ENCODE assay signal across 8 cellular contexts in the genomic region with DNA sequence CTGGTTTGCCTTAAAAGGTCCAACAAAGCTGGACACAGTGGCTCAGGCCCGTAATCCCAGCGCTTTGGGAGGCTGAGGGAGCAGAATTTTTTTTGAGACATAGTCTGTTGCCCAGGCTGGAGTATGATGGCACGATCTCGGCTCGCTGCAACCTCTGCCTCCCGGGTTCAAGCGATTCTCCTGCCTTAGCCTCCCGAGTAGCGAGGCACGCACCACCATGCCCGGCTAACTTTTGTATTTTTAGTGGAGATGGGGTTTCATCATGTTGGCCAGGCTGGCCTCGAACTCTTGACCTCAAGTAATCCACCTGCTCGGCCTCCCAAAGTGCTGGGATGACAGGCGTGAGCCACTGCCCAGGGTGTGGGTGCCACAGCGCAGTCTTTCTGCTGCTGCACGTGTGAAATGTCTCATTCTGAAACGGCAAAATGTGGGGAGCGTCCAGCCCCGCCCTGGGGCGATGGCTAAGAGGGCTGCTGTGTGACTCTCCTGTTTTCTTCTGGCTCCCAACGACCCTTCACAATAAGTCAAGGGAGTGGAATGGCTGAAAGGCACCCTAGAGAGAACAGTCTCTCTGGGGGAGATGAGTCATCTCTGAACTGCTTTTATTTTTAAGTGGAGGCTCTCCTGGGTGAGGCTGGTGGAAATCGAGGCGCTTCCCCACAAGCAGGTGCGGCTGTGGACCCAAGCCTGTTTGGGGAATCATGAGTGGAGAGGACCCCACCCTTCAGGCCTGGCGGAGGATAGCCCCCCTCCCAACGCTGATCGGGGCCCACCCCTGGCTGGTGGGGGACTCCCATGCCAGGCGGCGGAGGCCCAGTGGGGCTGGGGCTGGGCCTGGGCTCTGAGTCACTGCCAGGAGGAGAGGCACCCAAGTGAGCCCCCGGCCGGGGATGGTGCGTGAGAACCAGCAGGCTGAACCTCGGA. TPM values are rescaled to one million over a fixed set of nuclear protein-coding genes. Genes with fewer than 3 reads are reported as not detected.
DNase-seq lines count a peak whose midpoint lies in the region; ATAC-seq and TF ChIP-seq lines count a peak whose summit lies in the region.

No MANE protein-coding gene starts in this region.

- peaks cover 36% of the 10 kb centered on the region for H3K4me1 Mint-ChIP-seq in CD14-positive monocyte

- ATAC-seq in GM18907 (IDR thresholded peaks at IDR 0.05; ENCODE audit: unreplicated experiment) (peak; percentile 89), HG03045 (IDR thresholded peaks at IDR 0.05; ENCODE audit: unreplicated experiment) (peak; percentile 74)

- intact Hi-C loops in CD14-positive monocyte (cut with micrococcal nuclease): no loop called here

- H3K9me3 Mint-ChIP-seq in CD14-positive monocyte: peaks cover 0 to 2% (median 0%) of the 10 kb centered on the region in 7 donors

- H3K27ac Mint-ChIP-seq in CD14-positive monocyte: peak overlapping the region; percentile 32 to 80 (median 63)

- DNase-seq in CD14-positive monocyte (ENCODE audit: low spot score): peak; percentile 33
- peak; percentile 21 for DNase-seq in RKO (ENCODE audit: low spot score)
- peak; percentile 79 for DNase-seq in hepatic stellate cell (ENCODE audit: low spot score)
- no peak for DNase-seq in ecto neural progenitor cell (ENCODE audit: low spot score)
- no peak for DNase-seq in midbrain (lab: John Stamatoyannopoulos, UW)
- DNase-seq in SK-N-DZ (ENCODE audit: low spot score): no peak

- peaks cover 44 to 54% of the 10 kb centered on the region in 2 donors for H3K36me3 Mint-ChIP-seq in CD14-positive monocyte

- no peak overlapping the region for H3K4me3 Mint-ChIP-seq in CD14-positive monocyte

- TF ChIP-seq CTCF in CD14-positive monocyte (IDR thresholded peaks at IDR 0.05): no peak

- H3K27me3 Mint-ChIP-seq in CD14-positive monocyte (ENCODE audit: low read depth in 3 of 3): peaks cover 0 to 1% (median 0%) of the 10 kb centered on the region in 3 donors

RNA-seq across cellular contexts. Expression of gene ADAP1, which starts 18.1 kb away (rescaled TPM):
- polyA plus RNA-seq in CD14-positive monocyte: 10 to 100 TPM; 49.1 to 72.2 TPM
- 27.4 and 30.5 TPM in 2 replicates for polyA plus RNA-seq in SK-N-DZ (2014; cell fraction: cytosol; rRNA removed)
- polyA plus RNA-seq in SK-N-DZ (2014; cell fraction: nucleus; rRNA removed): 28.2 and 35.6 TPM in 2 replicates

RNA-seq across cellular contexts. Expression of gene COX19, which starts 39.0 kb away (rescaled TPM):
- polyA plus RNA-seq in CD14-positive monocyte: 1 to 10 TPM; 7.4 to 7.6 TPM
- polyA plus RNA-seq in SK-N-DZ (2014; cell fraction: cytosol; rRNA removed): 9.5 and 12.6 TPM in 2 replicates
- 6.4 and 9.1 TPM in 2 replicates for polyA plus RNA-seq in SK-N-DZ (2014; cell fraction: nucleus; rRNA removed)

RNA-seq across cellular contexts. Expression of gene CYP2W1, which starts 46.6 kb away (rescaled TPM):
- not detected for polyA plus RNA-seq in CD14-positive monocyte
- 1.7 and 2.9 TPM in 2 replicates for polyA plus RNA-seq in SK-N-DZ (2014; cell fraction: cytosol; rRNA removed)
- polyA plus RNA-seq in SK-N-DZ (2014; cell fraction: nucleus; rRNA removed): 2.0 and 4.2 TPM in 2 replicates

Comparison
In these comparisons a context has a peak if more than half of its experiments do, and no peak if none do; other contexts are left out.
1. DNase-seq: peak in CD14-positive monocyte (single experiment), RKO (single experiment) and hepatic stellate cell (single experiment); none in ecto neural progenitor cell (single experiment), midbrain (single experiment) and SK-N-DZ (single experiment).